In the genomic region with DNA sequence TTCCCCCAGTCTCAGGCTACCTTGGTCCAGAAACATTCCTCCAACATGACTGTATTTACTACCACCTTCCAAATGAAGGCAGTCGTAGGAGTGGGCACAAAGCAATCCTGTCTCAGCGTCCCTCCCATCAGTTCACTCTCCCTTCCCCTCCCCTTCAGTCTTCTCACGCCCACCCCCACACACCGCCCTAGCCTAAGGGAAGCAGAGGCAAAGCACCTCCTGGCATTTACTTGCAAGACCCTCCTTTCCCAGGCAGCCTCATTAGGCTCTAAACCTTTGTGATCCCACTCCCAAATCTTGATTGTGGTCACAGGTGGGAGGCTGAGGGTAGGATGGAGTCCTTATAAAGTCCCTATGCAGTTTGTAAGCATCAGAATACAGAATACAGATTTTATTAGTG, we compare ENCODE assay signal across 8 cellular contexts. TPM values are rescaled to one million over a fixed set of nuclear protein-coding genes. Genes with fewer than 3 reads are reported as not detected.
"Had no signal": no experiment of that assay in that cellular context is flagged by ENCODE, and none has a peak within 500 bp of the region (broad histone marks: within the 10 kb centered on the region; RNA-seq: fewer than 3 reads in every experiment).

No MANE protein-coding gene starts in this region.

- H3K9me3 ChIP-seq: HAP-1 had no signal

- H3K27ac ChIP-seq: GM23248 had no signal

- H3K4me1 Mint-ChIP-seq: H9 had no signal

- H3K9ac ChIP-seq: GM23248 had no signal

- H3K9me3 Mint-ChIP-seq: H9, HFFc6 had no signal

- H3K27ac Mint-ChIP-seq: H9, HFFc6 had no signal

- ATAC-seq: HCT116 had no signal

- H3K4me3 ChIP-seq: GM23248, HAP-1 had no signal

- DNase-seq: GM23248, GOT3, H7, H9, HCEC 1CT, HFFc6 had no signal

- H3K36me3 ChIP-seq: HAP-1 had no signal

- H3K4me3 Mint-ChIP-seq: H9, HFFc6 had no signal

- H2AFZ ChIP-seq: GM23248 had no signal

RNA-seq across cellular contexts. Expression of gene LPAR3, which starts 23.9 kb away (rescaled TPM):
- polyA plus RNA-seq: GM23248 had no signal
